In genomic region chr7:105666324-105666723, GRCh38 we compare ENCODE assay signal across 24 cellular contexts.
"Had no signal": no experiment of that assay in that cellular context is flagged by ENCODE, and none has a peak within 500 bp of the region (broad histone marks: within the 10 kb centered on the region; RNA-seq: fewer than 3 reads in every experiment).

No MANE protein-coding gene starts in this region.

- H3K27ac Mint-ChIP-seq: natural killer cell had no signal

- ATAC-seq: gastrocnemius medialis, left colon, left ventricle myocardium superior, mucosa of descending colon, natural killer cell, sciatic nerve had no signal

- H3K4me3 Mint-ChIP-seq: natural killer cell, neural crest cell had no signal

- H3K9me3 Mint-ChIP-seq: natural killer cell, neural crest cell had no signal

- H3K4me1 ChIP-seq: gastrocnemius medialis, spleen had no signal

- FAIRE-seq: endometrium, kidney had no signal

- H3K27ac ChIP-seq: coronary artery, epithelial cell of prostate, esophagus muscularis mucosa, gastrocnemius medialis, spleen, stomach, thoracic aorta, transverse colon had no signal

- H3K27me3 ChIP-seq: esophagus muscularis mucosa, gastrocnemius medialis, spleen, stomach, transverse colon had no signal

- H3K36me3 Mint-ChIP-seq: natural killer cell had no signal

- DNase-seq: effector CD4-positive, alpha-beta T cell; gastrocnemius medialis; glutamatergic neuron; kidney; left colon; left ventricle myocardium superior; mucosa of descending colon; natural killer cell; posterior cingulate gyrus; spleen; stimulated activated CD4-positive, alpha-beta T cell treated with anti-CD3 and anti-CD28 coated beads, Interleukin-2, amount 100 ng/mL, for 24 hours; stimulated activated CD4-positive, alpha-beta T cell treated with anti-CD3 and anti-CD28 coated beads, Interleukin-4, amount 100 ng/mL, for 4 hours; stimulated activated naive CD4-positive, alpha-beta T cell; stomach; substantia nigra; transverse colon had no signal

- H3K36me3 ChIP-seq: gastrocnemius medialis, thoracic aorta had no signal

- H3K4me1 Mint-ChIP-seq: natural killer cell had no signal

- H3K9me3 ChIP-seq: esophagus muscularis mucosa, gastrocnemius medialis, mucosa of descending colon, spleen, stomach, thoracic aorta, transverse colon had no signal

- H3K4me3 ChIP-seq: coronary artery, esophagus muscularis mucosa, gastrocnemius medialis, lung, mucosa of descending colon, spleen, stomach, thoracic aorta, transverse colon had no signal
